8 cellular contexts compared by ENCODE assay signal in the genomic region with DNA sequence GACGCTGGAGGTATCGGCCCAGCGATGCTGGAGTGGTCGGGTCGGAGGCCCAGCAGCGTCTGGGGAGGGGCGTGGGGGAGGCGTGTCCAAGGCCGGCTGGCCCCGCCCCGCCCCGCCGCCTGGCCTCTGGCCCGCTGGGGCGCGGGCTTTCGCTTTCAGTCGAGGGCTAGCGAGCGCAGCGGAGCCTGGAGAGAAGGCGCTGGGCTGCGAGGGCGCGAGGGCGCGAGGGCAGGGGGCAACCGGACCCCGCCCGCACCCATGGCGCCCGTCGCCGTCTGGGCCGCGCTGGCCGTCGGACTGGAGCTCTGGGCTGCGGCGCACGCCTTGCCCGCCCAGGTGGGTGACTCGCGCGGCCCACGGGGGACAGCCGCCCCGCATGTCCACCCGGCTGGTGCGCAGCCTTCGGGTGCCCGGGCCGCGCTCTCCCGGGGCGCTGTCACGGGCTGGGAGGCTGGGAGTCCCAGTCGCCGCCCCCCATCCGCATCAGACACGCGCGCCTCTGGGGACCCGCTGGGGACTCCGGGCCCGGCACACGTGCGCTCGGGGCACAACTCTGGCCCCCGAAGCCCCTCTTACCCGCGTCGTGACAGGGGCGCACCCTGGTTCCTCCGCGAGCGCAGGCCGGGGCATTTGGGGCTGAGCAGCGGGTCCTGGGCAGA. TPM values are rescaled to one million over a fixed set of nuclear protein-coding genes. Genes with fewer than 3 reads are reported as not detected.
A peak's percentile ranks its signal among the peaks of the same experiment; 100 is the strongest.
DNase-seq lines count a peak whose midpoint lies in the region; ATAC-seq, FAIRE-seq and TF ChIP-seq lines count a peak whose summit lies in the region.

TSS of gene TNFRSF1B (plus strand) at position 158 of the 659 bp plus-strand sequence. CDS start at position 259, 101 bp downstream.

- no peaks in the 10 kb centered on the region for H3K27me3 ChIP-seq in breast epithelium

- peak within 1 kb of the TSS; percentile 80 to 93 for H3K27ac ChIP-seq in breast epithelium
- H3K27ac ChIP-seq in kidney (ENCODE audit: low read depth in 2 of 2, low read length in 2 of 2), result peak within 1 kb of the TSS; percentile 78 to 79

- H3K9me3 ChIP-seq in breast epithelium (no peaks in the 10 kb centered on the region), kidney (ENCODE audit: control insufficient read depth in 1 of 2, low read length in 2 of 2) (no peaks in the 10 kb centered on the region)

- H3K36me3 ChIP-seq in breast epithelium, result no peaks in the 10 kb centered on the region
- H3K36me3 ChIP-seq in kidney (ENCODE audit: control insufficient read depth in 1 of 2, insufficient read depth in 2 of 2, low read length in 2 of 2), result no peaks in the 10 kb centered on the region

- TF ChIP-seq CTCF in breast epithelium (IDR thresholded peaks at IDR 0.05), result no peak
- TF ChIP-seq CTCF in kidney (IDR thresholded peaks at IDR 0.05; ENCODE audit: borderline replicate concordance, extremely low read depth, insufficient read depth), result no peak

- peak; percentile 56 for ATAC-seq in HG03354 (IDR thresholded peaks at IDR 0.05; ENCODE audit: poor library complexity, severe bottlenecking, unreplicated experiment)

- H3K4me3 ChIP-seq in breast epithelium (peak within 1 kb of the TSS; percentile 85 to 94 (median 90)), kidney (ENCODE audit: low read length in 2 of 2) (peak within 1 kb of the TSS; percentile 55 to 65)

- peaks cover 0 to 3% of the 10 kb centered on the region in 2 donors for H3K4me1 ChIP-seq in breast epithelium
- peaks cover 0 to 11% of the 10 kb centered on the region in 2 donors for H3K4me1 ChIP-seq in kidney (ENCODE audit: control insufficient read depth in 1 of 2, insufficient read depth in 1 of 2, low read depth in 1 of 2, low read length in 2 of 2)

- H3K9ac ChIP-seq in kidney (ENCODE audit: low read length in 2 of 2), result peak within 1 kb of the TSS; percentile 44 to 73

- intact Hi-C loops in breast epithelium (cut with DNase I; ENCODE audit: low total_unique reads) (no loop called here), kidney (cut with DNase I) (no loop called here)

- no peak for TF ChIP-seq POLR2A in breast epithelium (IDR thresholded peaks at IDR 0.05)

- peak; percentile 67 for DNase-seq in NK-92 treated with Interleukin-12 subunit alpha and Interleukin-12 subunit beta, amount 100 ng/mL, for 24 hours (lab: John Stamatoyannopoulos, UW)
- DNase-seq in NK-92 (lab: John Stamatoyannopoulos, UW; ENCODE audit: unreplicated experiment) (no peak), UCSD-AML1 (lab: John Stamatoyannopoulos, UW; ENCODE audit: unreplicated experiment) (peak; percentile 78), breast epithelium (ENCODE audit: low spot score in 2 of 2) (no peak), kidney (peak; percentile 90), DMS153 treated with DMSO at 0.1 percent for 48 hours (lab: John Stamatoyannopoulos, UW; ENCODE audit: unreplicated experiment) (no peak)
- DNase-seq in stimulated activated CD4-positive, alpha-beta T cell treated with anti-CD3 and anti-CD28 coated beads, Interleukin-2, amount 100 ng/mL, for 4 hours (ENCODE audit: low read depth), result peak; percentile 67

- no peak for FAIRE-seq in kidney (lab: Jason Lieb, UNC)

RNA-seq across cellular contexts. Expression of gene TNFRSF1B, which starts in this region (rescaled TPM):
- total RNA-seq in breast epithelium (10 to 100 TPM; 25.0 to 48.8 (median 35.1) TPM), kidney (47.1 TPM)
- polyA plus RNA-seq in kidney (ENCODE audit: insufficient read depth, low read depth, low replicate concordance), result 7.7 TPM

Comparison
In these comparisons a context has a peak if more than half of its experiments do, and no peak if none do; other contexts are left out.
1. DNase-seq: peak in NK-92 treated with Interleukin-12 subunit alpha and Interleukin-12 subunit beta, amount 100 ng/mL, for 24 hours (single experiment), UCSD-AML1 (single experiment), kidney (single experiment) and stimulated activated CD4-positive, alpha-beta T cell treated with anti-CD3 and anti-CD28 coated beads, Interleukin-2, amount 100 ng/mL, for 4 hours (single experiment); none in NK-92 (single experiment), breast epithelium (0 of 2) and DMS153 treated with DMSO at 0.1 percent for 48 hours (single experiment).